In genomic region chr12:6475233-6475975, GRCh38 we compare ENCODE assay signal across 4 cellular contexts. TPM values are rescaled to one million over a fixed set of nuclear protein-coding genes. Genes with fewer than 3 reads are reported as not detected.
"Had no signal": no experiment of that assay in that cellular context is flagged by ENCODE, and none has a peak within 500 bp of the region (broad histone marks: within the 10 kb centered on the region; RNA-seq: fewer than 3 reads in every experiment).

No MANE protein-coding gene starts in this region.

RNA-seq across cellular contexts. Expression of gene CD27, which starts 30.6 kb away (rescaled TPM):
- total RNA-seq: HepG2, HT1080, IMR-90 had no signal
- polyA plus RNA-seq: K562 had no signal
